Comparison of ENCODE assay signal across 14 cellular contexts in the genomic region with DNA sequence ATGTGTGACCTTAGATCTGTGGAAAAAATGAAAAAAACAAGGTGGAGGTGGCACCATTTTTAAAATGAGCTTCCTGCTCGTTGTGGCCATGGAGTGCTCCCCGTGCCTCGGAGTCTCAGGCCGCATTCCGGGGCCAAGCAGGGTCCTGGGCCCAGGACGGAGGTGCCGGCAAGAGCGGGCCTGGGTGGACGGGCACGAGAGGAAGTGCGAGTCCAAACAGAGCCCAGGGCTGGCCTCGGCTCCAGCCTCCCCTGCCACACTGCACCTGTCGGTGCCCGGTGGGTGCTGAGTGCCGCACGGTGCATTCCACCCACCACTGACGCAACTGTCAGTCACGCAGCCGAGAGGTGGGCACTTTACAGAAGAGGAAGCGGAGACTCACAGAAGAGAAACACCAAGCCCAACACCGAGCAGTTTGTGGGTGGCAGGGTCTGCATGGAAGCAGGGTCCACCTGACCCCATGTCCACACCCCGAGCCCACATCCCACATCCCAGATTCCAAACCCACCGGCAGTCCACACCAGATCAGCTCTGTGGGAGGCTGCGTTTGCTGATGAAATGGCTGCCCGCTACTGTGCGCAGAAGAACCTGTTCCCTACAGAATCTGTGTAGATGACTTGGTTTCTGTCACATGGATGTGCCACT.
DNase-seq lines count a peak whose midpoint lies in the region; ATAC-seq, FAIRE-seq and TF ChIP-seq lines count a peak whose summit lies in the region.
"Had no signal": no experiment of that assay in that cellular context is flagged by ENCODE, and none has a peak within 500 bp of the region (broad histone marks: within the 10 kb centered on the region; RNA-seq: fewer than 3 reads in every experiment).

No MANE protein-coding gene starts in this region.

- H3K27ac Mint-ChIP-seq in GM23338 (no peak overlapping the region), chondrocyte (ENCODE audit: unreplicated experiment) (no peak overlapping the region)
- H3K27ac Mint-ChIP-seq: CD4-positive, CD25-positive, alpha-beta regulatory T cell; H9 had no signal

- H3K36me3 Mint-ChIP-seq in GM23338 (ENCODE audit: low read depth) (no peaks in the 10 kb centered on the region; the same call in 2 of the 3 replicates), chondrocyte (ENCODE audit: low read depth) (no peaks in the 10 kb centered on the region)
- H3K36me3 Mint-ChIP-seq: CD4-positive, CD25-positive, alpha-beta regulatory T cell had no signal

- H3K9me2 ChIP-seq in GM23338 (ENCODE audit: insufficient read depth) = no peaks in the 10 kb centered on the region

- H3K36me3 ChIP-seq in GM23338 (ENCODE audit: insufficient read depth) = no peaks in the 10 kb centered on the region
- no peaks in the 10 kb centered on the region for H3K36me3 ChIP-seq in testis (ENCODE audit: low read depth, missing control alignments)
- H3K36me3 ChIP-seq: BLaER1 treated with 17β-estradiol and CSF1 and Interleukin-3, amounts not matched to agents 10 nM and 100 nM had no signal

- no peak for DNase-seq in GM23338 (ENCODE audit: low spot score)
- peak; percentile 84 for DNase-seq in chondrocyte (ENCODE audit: low spot score)
- peak; percentile 87 for DNase-seq in mesenteric fat pad (ENCODE audit: low spot score)
- DNase-seq in testis = peak; percentile 7
- no peak for DNase-seq in T-helper 9 cell
- no peak for DNase-seq in urothelium cell line (ENCODE audit: low spot score)
- DNase-seq: ACHN; CD4-positive, CD25-positive, alpha-beta regulatory T cell; DMS53; GF-D8; H9 had no signal

- H3K4me1 ChIP-seq in GM23338 (ENCODE audit: insufficient read depth) = no peaks in the 10 kb centered on the region
- H3K4me1 ChIP-seq in testis = peaks cover 5% of the 10 kb centered on the region

- H3F3A ChIP-seq in GM23338 (replicated peaks; ENCODE audit: low read depth) = no peaks in the 10 kb centered on the region

- H3K27me3 ChIP-seq in GM23338 (ENCODE audit: insufficient read depth) (no peaks in the 10 kb centered on the region), testis (no peaks in the 10 kb centered on the region)
- H3K27me3 ChIP-seq: BLaER1 treated with 17β-estradiol and CSF1 and Interleukin-3, amounts not matched to agents 10 nM and 100 nM had no signal

- TF ChIP-seq CTCF in GM23338 (conservative IDR thresholded peaks at IDR 0.05; ENCODE audit: low read depth in 2 of 2) (no peak), chondrocyte (IDR thresholded peaks at IDR 0.05) (no peak), testis (IDR thresholded peaks at IDR 0.05) (no peak)

- TF ChIP-seq POLR2A in testis (IDR thresholded peaks at IDR 0.05) = no peak

- no peak for FAIRE-seq in urothelium cell line (lab: Jason Lieb, UNC)
- FAIRE-seq: GM19239 had no signal

- H3K9me3 Mint-ChIP-seq in GM23338 = peaks cover 5% of the 10 kb centered on the region
- H3K9me3 Mint-ChIP-seq in chondrocyte (ENCODE audit: low read depth) = no peaks in the 10 kb centered on the region
- H3K9me3 Mint-ChIP-seq: H9 had no signal

- H3K4me3 ChIP-seq in GM23338 (no peak overlapping the region), testis (no peak overlapping the region)
- H3K4me3 ChIP-seq: BLaER1 treated with 17β-estradiol and CSF1 and Interleukin-3, amounts not matched to agents 10 nM and 100 nM had no signal

- peak overlapping the region; percentile 23; the same call in 1 of the 2 replicates for H2AFZ ChIP-seq in GM23338

- no peaks in the 10 kb centered on the region for H4K20me1 ChIP-seq in GM23338 (replicated peaks; ENCODE audit: insufficient read depth)
- H4K20me1 ChIP-seq: BLaER1 treated with 17β-estradiol and CSF1 and Interleukin-3, amounts not matched to agents 10 nM and 100 nM had no signal

- ATAC-seq in GM23338 (no peak), GM21825 (IDR thresholded peaks at IDR 0.05; ENCODE audit: unreplicated experiment) (no peak)

- no peak overlapping the region for H3K27ac ChIP-seq in GM23338 (ENCODE audit: low read depth)
- no peak overlapping the region for H3K27ac ChIP-seq in testis
- H3K27ac ChIP-seq: BLaER1 treated with 17β-estradiol and CSF1 and Interleukin-3, amounts not matched to agents 10 nM and 100 nM had no signal

- H3K27me3 Mint-ChIP-seq in GM23338 (ENCODE audit: insufficient read depth, low read depth, poor library complexity) = peaks cover 8% of the 10 kb centered on the region
- H3K27me3 Mint-ChIP-seq in chondrocyte (ENCODE audit: low read depth) = peaks cover 3% of the 10 kb centered on the region
- H3K27me3 Mint-ChIP-seq: CD4-positive, CD25-positive, alpha-beta regulatory T cell had no signal

- no peak overlapping the region for H3K4me3 Mint-ChIP-seq in GM23338
- no peak overlapping the region for H3K4me3 Mint-ChIP-seq in chondrocyte (ENCODE audit: unreplicated experiment)
- H3K4me3 Mint-ChIP-seq: CD4-positive, CD25-positive, alpha-beta regulatory T cell; H9 had no signal

- no peaks in the 10 kb centered on the region for H3K9me3 ChIP-seq in testis
- H3K9me3 ChIP-seq: BLaER1 treated with 17β-estradiol and CSF1 and Interleukin-3, amounts not matched to agents 10 nM and 100 nM had no signal

- intact Hi-C loops in testis (cut with DNase I; ENCODE audit: low total_unique reads) = no loop called here

- 93 to 94% methylated on average over 7 to 26 of the region's 26 CpGs for WGBS in testis, 2 donors

- H3K4me1 Mint-ChIP-seq in GM23338 (peaks cover 4% of the 10 kb centered on the region), chondrocyte (ENCODE audit: low read depth) (peaks cover 10% of the 10 kb centered on the region)

- H3K79me2 ChIP-seq in GM23338 (replicated peaks; ENCODE audit: insufficient read depth) = no peaks in the 10 kb centered on the region

- H3K4me2 ChIP-seq in GM23338 = no peak overlapping the region

TF ChIP-seq in GM23338, 12 proteins besides CTCF, POLR2A, EP300 and RAD21 (continues in another document):
- TF ChIP-seq EZH2phosphoT487 (IDR thresholded peaks at IDR 0.05; ENCODE audit: unreplicated experiment) (no peak), ZNF114 (CRISPR knock-in tag; IDR thresholded peaks at IDR 0.05) (no peak), POLR2AphosphoS5 (IDR thresholded peaks at IDR 0.05; ENCODE audit: low read depth) (no peak), CREB1 (CRISPR knock-in tag; IDR thresholded peaks at IDR 0.05; ENCODE audit: low read depth) (no peak), NANOG (IDR thresholded peaks at IDR 0.05; ENCODE audit: borderline replicate concordance) (no peak)
- TF ChIP-seq, protein P1, sequence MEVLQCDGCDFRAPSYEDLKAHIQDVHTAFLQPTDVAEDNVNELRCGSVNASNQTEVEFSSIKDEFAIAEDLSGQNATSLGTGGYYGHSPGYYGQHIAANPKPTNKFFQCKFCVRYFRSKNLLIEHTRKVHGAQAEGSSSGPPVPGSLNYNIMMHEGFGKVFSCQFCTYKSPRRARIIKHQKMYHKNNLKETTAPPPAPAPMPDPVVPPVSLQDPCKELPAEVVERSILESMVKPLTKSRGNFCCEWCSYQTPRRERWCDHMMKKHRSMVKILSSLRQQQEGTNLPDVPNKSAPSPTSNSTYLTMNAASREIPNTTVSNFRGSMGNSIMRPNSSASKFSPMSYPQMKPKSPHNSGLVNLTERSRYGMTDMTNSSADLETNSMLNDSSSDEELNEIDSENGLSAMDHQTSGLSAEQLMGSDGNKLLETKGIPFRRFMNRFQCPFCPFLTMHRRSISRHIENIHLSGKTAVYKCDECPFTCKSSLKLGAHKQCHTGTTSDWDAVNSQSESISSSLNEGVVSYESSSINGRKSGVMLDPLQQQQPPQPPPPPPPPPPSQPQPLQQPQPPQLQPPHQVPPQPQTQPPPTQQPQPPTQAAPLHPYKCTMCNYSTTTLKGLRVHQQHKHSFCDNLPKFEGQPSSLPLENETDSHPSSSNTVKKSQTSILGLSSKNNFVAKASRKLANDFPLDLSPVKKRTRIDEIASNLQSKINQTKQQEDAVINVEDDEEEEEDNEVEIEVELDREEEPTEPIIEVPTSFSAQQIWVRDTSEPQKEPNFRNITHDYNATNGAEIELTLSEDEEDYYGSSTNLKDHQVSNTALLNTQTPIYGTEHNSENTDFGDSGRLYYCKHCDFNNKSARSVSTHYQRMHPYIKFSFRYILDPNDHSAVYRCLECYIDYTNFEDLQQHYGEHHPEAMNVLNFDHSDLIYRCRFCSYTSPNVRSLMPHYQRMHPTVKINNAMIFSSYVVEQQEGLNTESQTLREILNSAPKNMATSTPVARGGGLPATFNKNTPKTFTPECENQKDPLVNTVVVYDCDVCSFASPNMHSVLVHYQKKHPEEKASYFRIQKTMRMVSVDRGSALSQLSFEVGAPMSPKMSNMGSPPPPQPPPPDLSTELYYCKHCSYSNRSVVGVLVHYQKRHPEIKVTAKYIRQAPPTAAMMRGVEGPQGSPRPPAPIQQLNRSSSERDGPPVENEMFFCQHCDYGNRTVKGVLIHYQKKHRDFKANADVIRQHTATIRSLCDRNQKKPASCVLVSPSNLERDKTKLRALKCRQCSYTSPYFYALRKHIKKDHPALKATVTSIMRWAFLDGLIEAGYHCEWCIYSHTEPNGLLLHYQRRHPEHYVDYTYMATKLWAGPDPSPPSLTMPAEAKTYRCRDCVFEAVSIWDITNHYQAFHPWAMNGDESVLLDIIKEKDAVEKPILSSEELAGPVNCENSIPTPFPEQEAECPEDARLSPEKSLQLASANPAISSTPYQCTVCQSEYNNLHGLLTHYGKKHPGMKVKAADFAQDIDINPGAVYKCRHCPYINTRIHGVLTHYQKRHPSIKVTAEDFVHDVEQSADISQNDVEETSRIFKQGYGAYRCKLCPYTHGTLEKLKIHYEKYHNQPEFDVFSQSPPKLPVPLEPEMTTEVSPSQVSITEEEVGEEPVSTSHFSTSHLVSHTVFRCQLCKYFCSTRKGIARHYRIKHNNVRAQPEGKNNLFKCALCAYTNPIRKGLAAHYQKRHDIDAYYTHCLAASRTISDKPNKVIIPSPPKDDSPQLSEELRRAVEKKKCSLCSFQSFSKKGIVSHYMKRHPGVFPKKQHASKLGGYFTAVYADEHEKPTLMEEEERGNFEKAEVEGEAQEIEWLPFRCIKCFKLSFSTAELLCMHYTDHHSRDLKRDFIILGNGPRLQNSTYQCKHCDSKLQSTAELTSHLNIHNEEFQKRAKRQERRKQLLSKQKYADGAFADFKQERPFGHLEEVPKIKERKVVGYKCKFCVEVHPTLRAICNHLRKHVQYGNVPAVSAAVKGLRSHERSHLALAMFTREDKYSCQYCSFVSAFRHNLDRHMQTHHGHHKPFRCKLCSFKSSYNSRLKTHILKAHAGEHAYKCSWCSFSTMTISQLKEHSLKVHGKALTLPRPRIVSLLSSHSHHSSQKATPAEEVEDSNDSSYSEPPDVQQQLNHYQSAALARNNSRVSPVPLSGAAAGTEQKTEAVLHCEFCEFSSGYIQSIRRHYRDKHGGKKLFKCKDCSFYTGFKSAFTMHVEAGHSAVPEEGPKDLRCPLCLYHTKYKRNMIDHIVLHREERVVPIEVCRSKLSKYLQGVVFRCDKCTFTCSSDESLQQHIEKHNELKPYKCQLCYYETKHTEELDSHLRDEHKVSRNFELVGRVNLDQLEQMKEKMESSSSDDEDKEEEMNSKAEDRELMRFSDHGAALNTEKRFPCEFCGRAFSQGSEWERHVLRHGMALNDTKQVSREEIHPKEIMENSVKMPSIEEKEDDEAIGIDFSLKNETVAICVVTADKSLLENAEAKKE (CRISPR knock-in tag; IDR thresholded peaks at IDR 0.05) = no peak

Comparison
In these comparisons a context has a peak if more than half of its experiments do, and no peak if none do; other contexts are left out.
1. DNase-seq: peak in chondrocyte (single experiment), mesenteric fat pad (single experiment) and testis (single experiment); none in GM23338 (single experiment), T-helper 9 cell (single experiment) and urothelium cell line (single experiment).